9 cellular contexts compared by ENCODE assay signal in the genomic region with DNA sequence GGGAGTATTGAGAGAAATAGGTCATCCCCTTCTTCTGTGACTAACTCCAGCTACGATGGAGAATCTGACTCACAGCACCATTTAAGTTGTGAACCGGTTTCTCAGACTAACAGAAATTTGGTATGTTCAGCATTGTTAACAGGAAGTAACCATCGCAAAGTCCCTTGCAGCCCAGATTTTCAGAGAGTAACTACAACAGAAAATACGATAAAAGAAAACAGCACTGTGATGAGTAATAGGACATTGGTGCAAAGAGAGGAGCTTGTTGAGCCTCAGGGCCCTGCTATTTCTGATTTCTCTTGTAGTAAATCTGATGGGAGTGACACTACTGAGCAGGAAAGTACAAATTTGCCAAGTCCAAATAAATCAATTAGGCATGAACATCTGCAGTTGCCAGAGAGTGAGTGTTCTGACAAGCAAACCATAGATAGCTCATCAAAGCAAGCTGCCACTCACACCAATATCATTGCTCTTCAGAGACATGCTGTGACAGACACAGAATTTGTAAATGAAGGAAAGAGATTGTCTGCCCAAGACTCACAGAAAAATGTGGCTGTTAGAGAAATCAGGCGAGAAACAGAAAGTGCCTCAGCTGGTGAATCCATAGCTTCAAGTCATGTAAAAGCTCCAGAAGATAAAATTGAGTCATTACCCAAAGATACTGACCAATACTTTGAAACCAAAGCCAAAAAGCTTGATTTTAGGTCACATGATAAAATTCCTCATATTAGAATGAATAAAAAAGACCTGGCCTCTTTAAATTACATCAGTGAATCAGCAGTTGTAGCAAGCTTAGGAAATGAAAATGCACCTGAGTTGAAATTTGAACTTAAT. TPM values are rescaled to one million over a fixed set of nuclear protein-coding genes. Genes with fewer than 3 reads are reported as not detected.
DNase-seq lines count a peak whose midpoint lies in the region; ATAC-seq and TF ChIP-seq lines count a peak whose summit lies in the region.
"Had no signal": no experiment of that assay in that cellular context is flagged by ENCODE, and none has a peak within 500 bp of the region (broad histone marks: within the 10 kb centered on the region; RNA-seq: fewer than 3 reads in every experiment).

No MANE protein-coding gene starts in this region.

- H3K27me3 Mint-ChIP-seq in activated CD4-positive, alpha-beta memory T cell treated with anti-CD3 and anti-CD28 coated beads, Interleukin-2, amount 10 ng/mL, durations not matched to agents 7 days and 5 days: no peaks in the 10 kb centered on the region

- H3K27ac Mint-ChIP-seq in activated CD4-positive, alpha-beta memory T cell treated with anti-CD3 and anti-CD28 coated beads, Interleukin-2, amount 10 ng/mL, durations not matched to agents 7 days and 5 days: peak overlapping the region; percentile 70

- peaks cover 21% of the 10 kb centered on the region for H3K36me3 Mint-ChIP-seq in activated CD4-positive, alpha-beta memory T cell treated with anti-CD3 and anti-CD28 coated beads, Interleukin-2, amount 10 ng/mL, durations not matched to agents 7 days and 5 days (ENCODE audit: low read depth)

- CTCF ChIA-PET in activated CD4-positive, alpha-beta memory T cell treated with anti-CD3 and anti-CD28 coated beads, Interleukin-2, amount 10 ng/mL, durations not matched to agents 7 days and 5 days (lab: Charles Lee): interaction anchor here (1.0 to 1.5 kb wide), 5 partner anchors 14 to 150 kb away, joined by 3 to 9 read pairs (median 3); a partner anchor contains a TSS

- intact Hi-C loops in sciatic nerve (cut with DNase I): no loop called here

- peak overlapping the region; percentile 32 for H3K4me3 ChIP-seq in fibroblast of the aortic adventitia (ENCODE audit: low read depth, low read length)
- H3K4me3 ChIP-seq: right lobe of liver had no signal

- ATAC-seq in HG02610 (IDR thresholded peaks at IDR 0.05; ENCODE audit: unreplicated experiment) (no peak), sciatic nerve (no peak), HG03045 (IDR thresholded peaks at IDR 0.05; ENCODE audit: unreplicated experiment) (no peak)

- H3K4me3 Mint-ChIP-seq in activated CD4-positive, alpha-beta memory T cell treated with anti-CD3 and anti-CD28 coated beads, Interleukin-2, amount 10 ng/mL, durations not matched to agents 7 days and 5 days: peak overlapping the region; percentile 7

- H3K4me1 Mint-ChIP-seq in activated CD4-positive, alpha-beta memory T cell treated with anti-CD3 and anti-CD28 coated beads, Interleukin-2, amount 10 ng/mL, durations not matched to agents 7 days and 5 days: peaks cover 25% of the 10 kb centered on the region

- H3K9me3 Mint-ChIP-seq in activated CD4-positive, alpha-beta memory T cell treated with anti-CD3 and anti-CD28 coated beads, Interleukin-2, amount 10 ng/mL, durations not matched to agents 7 days and 5 days: no peaks in the 10 kb centered on the region

- DNase-seq in H4 (ENCODE audit: low spot score) (peak; percentile 7), fibroblast of the aortic adventitia (ENCODE audit: low read depth) (peak; percentile 94), iPS-NIHi7 (ENCODE audit: extremely low spot score) (no peak), sciatic nerve (ENCODE audit: low spot score) (no peak)
- peak; percentile 41 for DNase-seq in activated CD4-positive, alpha-beta memory T cell treated with anti-CD3 and anti-CD28 coated beads, Interleukin-2, amount 10 ng/mL, durations not matched to agents 7 days and 5 days
- peak; percentile 9 to 22 for DNase-seq in stimulated activated CD4-positive, alpha-beta T cell treated with anti-CD3 and anti-CD28 coated beads, Interleukin-2, amount 100 ng/mL, for 24 hours
- DNase-seq: right lobe of liver had no signal

- TF ChIP-seq CTCF in fibroblast of the aortic adventitia (IDR thresholded peaks at IDR 0.05; ENCODE audit: insufficient read depth, low read length): no peak

- POLR2A ChIA-PET in activated CD4-positive, alpha-beta memory T cell treated with anti-CD3 and anti-CD28 coated beads, Interleukin-2, amount 10 ng/mL, durations not matched to agents 7 days and 5 days (lab: Charles Lee): interaction anchor here (1.0 to 1.7 kb wide), 7 partner anchors 38 to 720 kb away, joined by 3 to 11 read pairs (median 5); a partner anchor contains a TSS

RNA-seq across cellular contexts. Expression of a gene that starts 50.6 kb away (rescaled TPM):
- 8.2 and 9.2 TPM in 2 replicates for total RNA-seq in H4 (2014; rRNA removed; shearing (Covaris generic))
- 10 to 100 TPM; 12.8 to 13.1 TPM for total RNA-seq in activated CD4-positive, alpha-beta memory T cell treated with anti-CD3 and anti-CD28 coated beads, Interleukin-2, amount 10 ng/mL, durations not matched to agents 7 days and 5 days
- total RNA-seq in fibroblast of the aortic adventitia (ENCODE audit: low replicate concordance) (23.9 and 28.8 TPM in 2 replicates), sciatic nerve (59.3 TPM)

Comparison
In these comparisons a context has a peak if more than half of its experiments do, and no peak if none do; other contexts are left out.
1. DNase-seq: peak in H4 (single experiment), activated CD4-positive, alpha-beta memory T cell treated with anti-CD3 and anti-CD28 coated beads, Interleukin-2, amount 10 ng/mL, durations not matched to agents 7 days and 5 days (single experiment), fibroblast of the aortic adventitia (single experiment) and stimulated activated CD4-positive, alpha-beta T cell treated with anti-CD3 and anti-CD28 coated beads, Interleukin-2, amount 100 ng/mL, for 24 hours (2 of 2); none in iPS-NIHi7 (single experiment) and sciatic nerve (single experiment).